Comparison of ENCODE assay signal across 10 cellular contexts in the genomic region with DNA sequence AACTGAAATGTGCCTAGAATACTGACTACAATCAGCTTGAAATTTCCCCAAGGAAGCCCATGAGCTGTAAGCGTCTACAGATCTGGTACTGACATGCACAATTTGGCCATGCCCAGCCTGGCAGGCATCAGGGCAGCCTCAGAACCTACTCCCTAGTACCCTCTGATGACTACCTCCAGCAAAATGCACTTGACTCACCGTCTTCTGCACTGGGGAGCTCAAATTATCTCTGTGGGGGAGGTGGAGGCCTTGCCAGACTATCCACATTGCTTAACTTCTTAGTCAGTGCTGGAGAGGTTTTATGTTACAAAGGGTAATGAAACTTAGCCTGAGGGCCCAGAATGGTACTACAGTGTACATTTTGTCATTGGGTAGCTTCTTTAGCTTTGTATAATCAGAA.
A peak's percentile ranks its signal among the peaks of the same experiment; 100 is the strongest.
DNase-seq lines count a peak whose midpoint lies in the region; ATAC-seq and TF ChIP-seq lines count a peak whose summit lies in the region.
"Had no signal": no experiment of that assay in that cellular context is flagged by ENCODE, and none has a peak within 500 bp of the region (broad histone marks: within the 10 kb centered on the region; RNA-seq: fewer than 3 reads in every experiment).

No MANE protein-coding gene starts in this region.

- DNase-seq in AG20443 (ENCODE audit: low spot score) (peak; percentile 91), MV-4-11 (lab: John Stamatoyannopoulos, UW) (peak; percentile 92), astrocyte of the hippocampus (ENCODE audit: low read depth, low spot score) (peak; percentile 92), lower lobe of right lung (no peak), G401 (ENCODE audit: low spot score) (no peak), DMS79 (lab: John Stamatoyannopoulos, UW) (no peak)
- no peak for DNase-seq in natural killer cell treated with Interleukin-12 subunit alpha and Interleukin-12 subunit beta and Interleukin-15 and Interleukin-18, amount 100 ng/mL, for 72 hours (ENCODE audit: low spot score)
- DNase-seq: Karpas-422, natural killer cell had no signal

- no peak overlapping the region for H3K4me3 Mint-ChIP-seq in natural killer cell treated with Interleukin-12 subunit alpha and Interleukin-12 subunit beta and Interleukin-15 and Interleukin-18, amount 100 ng/mL, for 72 hours
- H3K4me3 Mint-ChIP-seq: natural killer cell had no signal

- H3K9me3 ChIP-seq in lower lobe of right lung = no peaks in the 10 kb centered on the region

- H3K9me3 Mint-ChIP-seq in natural killer cell treated with Interleukin-12 subunit alpha and Interleukin-12 subunit beta and Interleukin-15 and Interleukin-18, amount 100 ng/mL, for 72 hours = peaks cover 3% of the 10 kb centered on the region

- no peak overlapping the region for H3K4me3 ChIP-seq in lower lobe of right lung

- H3K36me3 ChIP-seq in lower lobe of right lung = no peaks in the 10 kb centered on the region

- in situ Hi-C loops in G401 (cut with HindIII; ENCODE audit: low sequenced_read_pairs) = no loop called here

- no peaks in the 10 kb centered on the region for H3K27me3 ChIP-seq in lower lobe of right lung (ENCODE audit: low read depth)

- intact Hi-C loops in lower lobe of right lung (cut with DNase I) = no loop called here

- H3K4me1 ChIP-seq in lower lobe of right lung = peaks cover 9% of the 10 kb centered on the region

- H3K36me3 Mint-ChIP-seq in natural killer cell treated with Interleukin-12 subunit alpha and Interleukin-12 subunit beta and Interleukin-15 and Interleukin-18, amount 100 ng/mL, for 72 hours = no peaks in the 10 kb centered on the region
- H3K36me3 Mint-ChIP-seq: natural killer cell had no signal

- no peaks in the 10 kb centered on the region for H3K27me3 Mint-ChIP-seq in natural killer cell treated with Interleukin-12 subunit alpha and Interleukin-12 subunit beta and Interleukin-15 and Interleukin-18, amount 100 ng/mL, for 72 hours

- no peak overlapping the region for H3K27ac ChIP-seq in lower lobe of right lung

- ATAC-seq in lower lobe of right lung (peak; percentile 86 to 90), HG03460 (IDR thresholded peaks at IDR 0.05; ENCODE audit: unreplicated experiment) (no peak)
- ATAC-seq in natural killer cell treated with Interleukin-12 subunit alpha and Interleukin-12 subunit beta and Interleukin-15 and Interleukin-18, amount 100 ng/mL, for 72 hours = no peak
- ATAC-seq: natural killer cell had no signal

- TF ChIP-seq CTCF in lower lobe of right lung (IDR thresholded peaks at IDR 0.05) = no peak

- no peaks in the 10 kb centered on the region for H3K4me1 Mint-ChIP-seq in natural killer cell treated with Interleukin-12 subunit alpha and Interleukin-12 subunit beta and Interleukin-15 and Interleukin-18, amount 100 ng/mL, for 72 hours (ENCODE audit: low read depth in 2 of 2)
- H3K4me1 Mint-ChIP-seq: natural killer cell had no signal

- no peak overlapping the region for H3K27ac Mint-ChIP-seq in natural killer cell treated with Interleukin-12 subunit alpha and Interleukin-12 subunit beta and Interleukin-15 and Interleukin-18, amount 100 ng/mL, for 72 hours
- H3K27ac Mint-ChIP-seq: natural killer cell had no signal

Comparison
In these comparisons a context has a peak if more than half of its experiments do, and no peak if none do; other contexts are left out.
1. DNase-seq: peak in AG20443 (single experiment), MV-4-11 (single experiment) and astrocyte of the hippocampus (single experiment); none in lower lobe of right lung (single experiment), G401 (single experiment), natural killer cell treated with Interleukin-12 subunit alpha and Interleukin-12 subunit beta and Interleukin-15 and Interleukin-18, amount 100 ng/mL, for 72 hours (single experiment) and DMS79 (single experiment).
2. ATAC-seq: peak in lower lobe of right lung (2 of 2); none in natural killer cell treated with Interleukin-12 subunit alpha and Interleukin-12 subunit beta and Interleukin-15 and Interleukin-18, amount 100 ng/mL, for 72 hours (0 of 2) and HG03460 (single experiment).